8 cellular contexts compared by ENCODE assay signal in genomic region chr1:241325441-241325840, GRCh38. TPM values are rescaled to one million over a fixed set of nuclear protein-coding genes. Genes with fewer than 3 reads are reported as not detected.
"Had no signal": no experiment of that assay in that cellular context is flagged by ENCODE, and none has a peak within 500 bp of the region (broad histone marks: within the 10 kb centered on the region; RNA-seq: fewer than 3 reads in every experiment).

No MANE protein-coding gene starts in this region.

- H3K9me3 ChIP-seq: HAP-1 had no signal

- H3K36me3 ChIP-seq: HAP-1 had no signal

- H3K4me3 ChIP-seq: GM23248, HAP-1 had no signal

- H3K4me1 ChIP-seq: HAP-1 had no signal

- H3K27ac ChIP-seq: GM23248, HL-60 had no signal

- DNase-seq: GM23248, GOT3, H7, HFFc6 had no signal

- ATAC-seq: HCT116, HepG2 had no signal

RNA-seq across cellular contexts. Expression of gene RGS7, which starts 31.6 kb away (rescaled TPM):
- total RNA-seq: HepG2 had no signal
- polyA plus RNA-seq: HepG2 had no signal
